In genomic region chr10:105210546-105210945, GRCh38 we compare ENCODE assay signal across 23 cellular contexts.
DNase-seq lines count a peak whose midpoint lies in the region; FAIRE-seq and TF ChIP-seq lines count a peak whose summit lies in the region.
"Had no signal": no experiment of that assay in that cellular context is flagged by ENCODE, and none has a peak within 500 bp of the region (broad histone marks: within the 10 kb centered on the region; RNA-seq: fewer than 3 reads in every experiment).

No MANE protein-coding gene starts in this region.

- no peak overlapping the region for H3K9ac ChIP-seq in smooth muscle cell (ENCODE audit: low read depth)
- H3K9ac ChIP-seq: BLaER1 had no signal

- BruUV-seq in MCF 10A (replicated peaks; lab: Mats Ljungman, UMichigan): no TSS peak
- no TSS peak for BruUV-seq in PC-9 (replicated peaks; lab: Mats Ljungman, UMichigan)
- BruUV-seq in Calu3 (replicated peaks; lab: Mats Ljungman, UMichigan): no TSS peak

- 90% methylated on average over 2 of the region's 2 CpGs for WGBS in smooth muscle cell (ENCODE audit: low lambda C conversion rate)

- CTCF ChIA-PET in MCF 10A (lab: Yijun Ruan, JAX) (no interaction called here), PC-9 (lab: Charles Lee) (no interaction called here), Calu3 (lab: Charles Lee) (no interaction called here)

- H3K4me1 ChIP-seq in breast epithelium (no peaks in the 10 kb centered on the region), smooth muscle cell (ENCODE audit: low read depth) (no peaks in the 10 kb centered on the region), PC-9 (replicated peaks; ENCODE audit: insufficient read depth) (no peaks in the 10 kb centered on the region)
- H3K4me1 ChIP-seq: BLaER1, HAP-1 had no signal

- H3K4me2 ChIP-seq in smooth muscle cell: no peak overlapping the region
- H3K4me2 ChIP-seq in PC-9: no peak overlapping the region
- H3K4me2 ChIP-seq: BLaER1, GM23338 had no signal

- H3K4me1 Mint-ChIP-seq in MCF 10A (ENCODE audit: insufficient read depth, unreplicated experiment) (peaks cover 8% of the 10 kb centered on the region), Calu3 (ENCODE audit: low read depth, unreplicated experiment) (no peaks in the 10 kb centered on the region)
- H3K4me1 Mint-ChIP-seq: B cell; CD14-positive monocyte; CD8-positive, alpha-beta memory T cell had no signal

- no peaks in the 10 kb centered on the region for H3K9me2 ChIP-seq in PC-9 (ENCODE audit: insufficient read depth)

- DNase-seq in MCF 10A (ENCODE audit: unreplicated experiment): peak; percentile 45
- DNase-seq in breast epithelium (ENCODE audit: low spot score in 2 of 2): no peak
- peak; percentile 89 for DNase-seq in bronchial epithelial cell (ENCODE audit: low read depth)
- peak; percentile 3 for DNase-seq in kidney glomerular epithelial cell (lab: John Stamatoyannopoulos, UW)
- DNase-seq in smooth muscle cell (lab: John Stamatoyannopoulos, UW; ENCODE audit: unreplicated experiment): no peak
- no peak for DNase-seq in C1 segment of cervical spinal cord (lab: John Stamatoyannopoulos, UW)
- DNase-seq in PC-9: no peak
- no peak for DNase-seq in Calu3
- DNase-seq: CD4-positive, alpha-beta T cell; CD8-positive, alpha-beta memory T cell; DMS53; DMS79 treated with DMSO at 0.1 percent for 48 hours; GF-D8; HFFc6 had no signal

- H3K27me3 ChIP-seq in breast epithelium: no peaks in the 10 kb centered on the region
- no peaks in the 10 kb centered on the region for H3K27me3 ChIP-seq in bronchial epithelial cell (ENCODE audit: control insufficient read depth, insufficient read depth, low read length)
- H3K27me3 ChIP-seq in smooth muscle cell (ENCODE audit: low read depth): peaks cover 59% of the 10 kb centered on the region
- H3K27me3 ChIP-seq in PC-9 (ENCODE audit: insufficient read depth, low read depth): no peaks in the 10 kb centered on the region
- H3K27me3 ChIP-seq: BLaER1 had no signal

- H3K36me3 ChIP-seq in breast epithelium (no peaks in the 10 kb centered on the region), bronchial epithelial cell (ENCODE audit: control insufficient read depth, insufficient read depth, low read length) (no peaks in the 10 kb centered on the region), smooth muscle cell (ENCODE audit: low read depth) (no peaks in the 10 kb centered on the region), PC-9 (ENCODE audit: low read depth) (no peaks in the 10 kb centered on the region)
- H3K36me3 ChIP-seq: BLaER1, HAP-1 had no signal

- H3F3A ChIP-seq in smooth muscle cell (ENCODE audit: low read depth) (no peaks in the 10 kb centered on the region), PC-9 (ENCODE audit: insufficient read depth, low read depth) (no peaks in the 10 kb centered on the region)

- FAIRE-seq in bronchial epithelial cell (lab: Jason Lieb, UNC): no peak
- FAIRE-seq: A204.1, GM12891, GM18507 had no signal

- POLR2A ChIA-PET in MCF 10A (lab: Yijun Ruan, JAX): no interaction called here
- POLR2A ChIA-PET in PC-9 (lab: Charles Lee; ENCODE audit: unreplicated experiment): no interaction called here

- no peaks in the 10 kb centered on the region for H3K9me3 ChIP-seq in breast epithelium
- no peaks in the 10 kb centered on the region for H3K9me3 ChIP-seq in smooth muscle cell (replicated peaks; ENCODE audit: low read depth)
- H3K9me3 ChIP-seq in PC-9 (ENCODE audit: insufficient read depth, low read depth): no peaks in the 10 kb centered on the region
- H3K9me3 ChIP-seq: BLaER1, HAP-1 had no signal

- TF ChIP-seq POLR2A in breast epithelium (IDR thresholded peaks at IDR 0.05): no peak

- H3K79me2 ChIP-seq in smooth muscle cell (ENCODE audit: low read depth): no peaks in the 10 kb centered on the region
- no peaks in the 10 kb centered on the region for H3K79me2 ChIP-seq in PC-9 (ENCODE audit: low read depth)

- no peaks in the 10 kb centered on the region for H4K20me1 ChIP-seq in smooth muscle cell (ENCODE audit: low read depth)
- H4K20me1 ChIP-seq in PC-9 (ENCODE audit: insufficient read depth): no peaks in the 10 kb centered on the region
- H4K20me1 ChIP-seq: BLaER1 had no signal

- H3K27me3 Mint-ChIP-seq in MCF 10A (ENCODE audit: insufficient read depth, unreplicated experiment) (no peaks in the 10 kb centered on the region), Calu3 (ENCODE audit: unreplicated experiment) (no peaks in the 10 kb centered on the region)
- H3K27me3 Mint-ChIP-seq: B cell; CD4-positive, alpha-beta T cell; CD8-positive, alpha-beta memory T cell had no signal

- H3K9me3 Mint-ChIP-seq in MCF 10A (ENCODE audit: unreplicated experiment) (peaks cover 32% of the 10 kb centered on the region), Calu3 (ENCODE audit: low read depth, unreplicated experiment) (peaks cover 6% of the 10 kb centered on the region)
- H3K9me3 Mint-ChIP-seq: CD4-positive, alpha-beta T cell; GM23338 had no signal

- intact Hi-C loops in MCF 10A (cut with micrococcal nuclease) (no loop called here), breast epithelium (cut with DNase I; ENCODE audit: low total_unique reads) (no loop called here), PC-9 (cut with micrococcal nuclease; ENCODE audit: unreplicated experiment) (no loop called here), Calu3 (cut with micrococcal nuclease; ENCODE audit: unreplicated experiment) (no loop called here)

- H3K36me3 Mint-ChIP-seq in MCF 10A (ENCODE audit: insufficient read depth, unreplicated experiment) (no peaks in the 10 kb centered on the region), Calu3 (ENCODE audit: insufficient read depth, unreplicated experiment) (no peaks in the 10 kb centered on the region)
- H3K36me3 Mint-ChIP-seq: CD14-positive monocyte; CD8-positive, alpha-beta memory T cell had no signal

- H2AFZ ChIP-seq in smooth muscle cell (ENCODE audit: low read depth): no peak overlapping the region
- no peak overlapping the region for H2AFZ ChIP-seq in PC-9
- H2AFZ ChIP-seq: GM23338 had no signal

- TF ChIP-seq CTCF in MCF 10A (IDR thresholded peaks at IDR 0.05; ENCODE audit: unreplicated experiment): no peak
- no peak for TF ChIP-seq CTCF in breast epithelium (IDR thresholded peaks at IDR 0.05)
- TF ChIP-seq CTCF in bronchial epithelial cell (IDR thresholded peaks at IDR 0.05; ENCODE audit: insufficient read depth, low read length, severe bottlenecking): no peak
- TF ChIP-seq CTCF in smooth muscle cell (IDR thresholded peaks at IDR 0.05; ENCODE audit: borderline replicate concordance, insufficient read depth, poor library complexity, severe bottlenecking): no peak
- TF ChIP-seq CTCF in PC-9 (conservative IDR thresholded peaks at IDR 0.05): no peak
- no peak for TF ChIP-seq CTCF in Calu3 (IDR thresholded peaks at IDR 0.05; ENCODE audit: unreplicated experiment)

- H3K27ac Mint-ChIP-seq in MCF 10A (ENCODE audit: low read depth, unreplicated experiment) (peak overlapping the region; percentile 94), Calu3 (ENCODE audit: unreplicated experiment) (no peak overlapping the region)
- H3K27ac Mint-ChIP-seq: B cell; CD14-positive monocyte; CD4-positive, alpha-beta T cell; CD8-positive, alpha-beta memory T cell; GM23338; HFFc6 had no signal

- no peak overlapping the region for H3K27ac ChIP-seq in breast epithelium
- H3K27ac ChIP-seq in smooth muscle cell (ENCODE audit: low read depth): peak overlapping the region; percentile 13
- no peak overlapping the region for H3K27ac ChIP-seq in PC-9
- H3K27ac ChIP-seq: 22Rv1, BLaER1 had no signal

- H3K4me3 ChIP-seq in breast epithelium: no peak overlapping the region
- no peak overlapping the region for H3K4me3 ChIP-seq in bronchial epithelial cell (ENCODE audit: low read depth, low read length)
- no peak overlapping the region for H3K4me3 ChIP-seq in smooth muscle cell
- H3K4me3 ChIP-seq in PC-9: no peak overlapping the region
- H3K4me3 ChIP-seq: BLaER1, GM23338, HAP-1 had no signal

- H3K4me3 Mint-ChIP-seq in MCF 10A (ENCODE audit: unreplicated experiment): peak overlapping the region; percentile 22
- H3K4me3 Mint-ChIP-seq in Calu3 (ENCODE audit: low read depth, unreplicated experiment): no peak overlapping the region
- H3K4me3 Mint-ChIP-seq: B cell; CD14-positive monocyte; CD4-positive, alpha-beta T cell; CD8-positive, alpha-beta memory T cell; GM23338; HFFc6 had no signal

Comparison
In these comparisons a context has a peak if more than half of its experiments do, and no peak if none do; other contexts are left out.
1. DNase-seq: peak in MCF 10A (single experiment), bronchial epithelial cell (single experiment) and kidney glomerular epithelial cell (single experiment); none in breast epithelium (0 of 2), smooth muscle cell (single experiment), C1 segment of cervical spinal cord (0 of 14), PC-9 (0 of 2) and Calu3 (single experiment).